In genomic region chr4:139083533-139084424, GRCh38 we compare ENCODE assay signal across 8 cellular contexts.
A peak's percentile ranks its signal among the peaks of the same experiment; 100 is the strongest.
DNase-seq lines count a peak whose midpoint lies in the region; ATAC-seq lines count a peak whose summit lies in the region.

No MANE protein-coding gene starts in this region.

- ATAC-seq in HG03457 (IDR thresholded peaks at IDR 0.05; ENCODE audit: unreplicated experiment) = peak; percentile 44

- H3K27me3 Mint-ChIP-seq in activated CD4-positive, alpha-beta memory T cell treated with anti-CD3 and anti-CD28 coated beads, Interleukin-2, amount 10 ng/mL, durations not matched to agents 7 days and 5 days = no peaks in the 10 kb centered on the region

- POLR2A ChIA-PET in activated CD4-positive, alpha-beta memory T cell treated with anti-CD3 and anti-CD28 coated beads, Interleukin-2, amount 10 ng/mL, durations not matched to agents 7 days and 5 days (lab: Charles Lee) = interaction anchor here (0.6 to 7.1 kb wide), 11 partner anchors 9 to 1440 kb away, joined by 3 to 67 read pairs (median 3); partner anchors contain the start of genes ELF2, ELMOD2, NAA15 and NDUFC1

- CTCF ChIA-PET in activated CD4-positive, alpha-beta memory T cell treated with anti-CD3 and anti-CD28 coated beads, Interleukin-2, amount 10 ng/mL, durations not matched to agents 7 days and 5 days (lab: Charles Lee) = interaction anchor here (0.9 to 2.5 kb wide), 3 partner anchors 53 to 212 kb away, joined by 3 to 10 read pairs (median 6); no protein-coding TSS in a partner anchor

- DNase-seq in CD1c-positive myeloid dendritic cell (ENCODE audit: extremely low spot score) (peak; percentile 84), GM19240 (ENCODE audit: insufficient read length, low spot score) (peak; percentile 35), NCI-H774 (lab: John Stamatoyannopoulos, UW) (peak; percentile 70), medulla oblongata (ENCODE audit: extremely low spot score) (peak; percentile 74)
- peak; percentile 86 for DNase-seq in activated CD4-positive, alpha-beta memory T cell treated with anti-CD3 and anti-CD28 coated beads, Interleukin-2, amount 10 ng/mL, durations not matched to agents 7 days and 5 days
- peak; percentile 73 for DNase-seq in effector CD4-positive, alpha-beta T cell
- DNase-seq in stimulated activated CD4-positive, alpha-beta T cell treated with anti-CD3 and anti-CD28 coated beads, TNF-alpha, amount 100 ng/mL, for 48 hours (ENCODE audit: low read depth in 3 of 3) = peak; percentile 73 to 81 (median 74)

- no peaks in the 10 kb centered on the region for H3K9me3 Mint-ChIP-seq in activated CD4-positive, alpha-beta memory T cell treated with anti-CD3 and anti-CD28 coated beads, Interleukin-2, amount 10 ng/mL, durations not matched to agents 7 days and 5 days

- H3K27ac Mint-ChIP-seq in activated CD4-positive, alpha-beta memory T cell treated with anti-CD3 and anti-CD28 coated beads, Interleukin-2, amount 10 ng/mL, durations not matched to agents 7 days and 5 days = peak overlapping the region; percentile 98

- H3K4me3 Mint-ChIP-seq in activated CD4-positive, alpha-beta memory T cell treated with anti-CD3 and anti-CD28 coated beads, Interleukin-2, amount 10 ng/mL, durations not matched to agents 7 days and 5 days = peak overlapping the region; percentile 80

- H3K4me1 Mint-ChIP-seq in activated CD4-positive, alpha-beta memory T cell treated with anti-CD3 and anti-CD28 coated beads, Interleukin-2, amount 10 ng/mL, durations not matched to agents 7 days and 5 days = peaks cover 38% of the 10 kb centered on the region

- peaks cover 25% of the 10 kb centered on the region for H3K36me3 Mint-ChIP-seq in activated CD4-positive, alpha-beta memory T cell treated with anti-CD3 and anti-CD28 coated beads, Interleukin-2, amount 10 ng/mL, durations not matched to agents 7 days and 5 days (ENCODE audit: low read depth)

Comparison
In these comparisons a context has a peak if more than half of its experiments do, and no peak if none do; other contexts are left out.
1. Peak in every context shown above with its lines: DNase-seq and ATAC-seq.
2. DNase-seq: peak in every context shown above with its lines; median percentile 86 in activated CD4-positive, alpha-beta memory T cell treated with anti-CD3 and anti-CD28 coated beads, Interleukin-2, amount 10 ng/mL, durations not matched to agents 7 days and 5 days; 84 in CD1c-positive myeloid dendritic cell; 74 in medulla oblongata; 74 in stimulated activated CD4-positive, alpha-beta T cell treated with anti-CD3 and anti-CD28 coated beads, TNF-alpha, amount 100 ng/mL, for 48 hours; 73 in effector CD4-positive, alpha-beta T cell; 70 in NCI-H774; 35 in GM19240.